ENCODE assay signal across 10 cellular contexts in genomic region chr16:47136101-47136820, GRCh38. TPM values are rescaled to one million over a fixed set of nuclear protein-coding genes. Genes with fewer than 3 reads are reported as not detected.
DNase-seq lines count a peak whose midpoint lies in the region; ATAC-seq, FAIRE-seq and TF ChIP-seq lines count a peak whose summit lies in the region.
"Had no signal": no experiment of that assay in that cellular context is flagged by ENCODE, and none has a peak within 500 bp of the region (broad histone marks: within the 10 kb centered on the region; RNA-seq: fewer than 3 reads in every experiment).

No MANE protein-coding gene starts in this region.

- peak overlapping the region; percentile 22 for H3K4me2 ChIP-seq in keratinocyte (ENCODE audit: control insufficient read depth, extremely low read depth, insufficient read depth, low read depth, low read length)

- H3K4me1 Mint-ChIP-seq in activated CD8-positive, alpha-beta T cell treated with anti-CD3 and anti-CD28 coated beads for 36 hours (ENCODE audit: low read depth): peaks cover 7% of the 10 kb centered on the region

- H3K4me3 ChIP-seq in keratinocyte (ENCODE audit: control insufficient read depth in 2 of 3, extremely low read depth in 1 of 3, insufficient read depth in 2 of 3, low read depth in 1 of 3, low read length in 3 of 3): no peak overlapping the region

- H2AFZ ChIP-seq in keratinocyte (ENCODE audit: control insufficient read depth, low read length): no peak overlapping the region

- ATAC-seq in activated CD8-positive, alpha-beta T cell treated with anti-CD3 and anti-CD28 coated beads for 36 hours: peak; percentile 86
- ATAC-seq in HG02588 (IDR thresholded peaks at IDR 0.05; ENCODE audit: unreplicated experiment): no peak

- peak; percentile 76 for DNase-seq in ELR (ENCODE audit: low read depth)
- peak; percentile 56 to 68 for DNase-seq in Kasumi-1 (lab: John Stamatoyannopoulos, UW)
- DNase-seq in activated CD8-positive, alpha-beta T cell treated with anti-CD3 and anti-CD28 coated beads for 36 hours: peak; percentile 41
- peak; percentile 55 for DNase-seq in keratinocyte (ENCODE audit: low read depth, low spot score)
- no peak for DNase-seq in NCI-H526 (lab: John Stamatoyannopoulos, UW)
- DNase-seq in NCI-H2227 treated with DMSO at 0.1 percent for 48 hours (lab: John Stamatoyannopoulos, UW): no peak
- DNase-seq: NCI-H82; stimulated activated CD4-positive, alpha-beta T cell treated with anti-CD3 and anti-CD28 coated beads, Interleukin-4, amount 100 ng/mL, for 1 hour had no signal

- intact Hi-C loops in activated CD8-positive, alpha-beta T cell treated with anti-CD3 and anti-CD28 coated beads for 36 hours (cut with micrococcal nuclease): no loop called here

- POLR2A ChIA-PET in activated CD8-positive, alpha-beta T cell treated with anti-CD3 and anti-CD28 coated beads for 36 hours (lab: Charles Lee): interaction anchor here (0.6 to 0.9 kb wide), 2 partner anchors 10 to 1027 kb away, joined by 3 read pairs; no protein-coding TSS in a partner anchor

- peaks cover 4% of the 10 kb centered on the region for H3K9me1 ChIP-seq in keratinocyte (ENCODE audit: control insufficient read depth, extremely low read depth, insufficient read depth, low read length)

- H3K36me3 ChIP-seq in keratinocyte (ENCODE audit: control insufficient read depth in 2 of 2, extremely low read depth in 1 of 2, insufficient read depth in 2 of 2, low read length in 2 of 2): peaks cover 0 to 5% of the 10 kb centered on the region in 2 experiments

- no peak for TF ChIP-seq CTCF in activated CD8-positive, alpha-beta T cell treated with anti-CD3 and anti-CD28 coated beads for 36 hours (IDR thresholded peaks at IDR 0.05)
- no peak for TF ChIP-seq CTCF in keratinocyte (optimal IDR thresholded peaks at IDR 0.05 in 1 of 3, IDR thresholded peaks at IDR 0.05 in 1 of 3, conservative IDR thresholded peaks at IDR 0.05 in 1 of 3; ENCODE audit: extremely low read depth in 1 of 3, insufficient read depth in 2 of 3, low read length in 3 of 3)

- H3K9me3 Mint-ChIP-seq in activated CD8-positive, alpha-beta T cell treated with anti-CD3 and anti-CD28 coated beads for 36 hours: no peaks in the 10 kb centered on the region

- peak; percentile 20 for FAIRE-seq in keratinocyte (lab: Jason Lieb, UNC)

- H3K36me3 Mint-ChIP-seq in activated CD8-positive, alpha-beta T cell treated with anti-CD3 and anti-CD28 coated beads for 36 hours (ENCODE audit: low read depth): no peaks in the 10 kb centered on the region

- no peaks in the 10 kb centered on the region for H4K20me1 ChIP-seq in keratinocyte (ENCODE audit: control insufficient read depth, extremely low read depth, insufficient read depth, low read length)

- dilution Hi-C loops in keratinocyte (cut with MboI; ENCODE audit: extremely low pct_ligation_motif_present, low sequenced_read_pairs): no loop called here

- H3K27ac Mint-ChIP-seq in activated CD8-positive, alpha-beta T cell treated with anti-CD3 and anti-CD28 coated beads for 36 hours: peak overlapping the region; percentile 67

- H3K27me3 Mint-ChIP-seq in activated CD8-positive, alpha-beta T cell treated with anti-CD3 and anti-CD28 coated beads for 36 hours: peaks cover 1% of the 10 kb centered on the region

- CTCF ChIA-PET in activated CD8-positive, alpha-beta T cell treated with anti-CD3 and anti-CD28 coated beads for 36 hours (lab: Charles Lee): interaction anchor here (1.0 to 2.0 kb wide), 2 partner anchors 98 to 1020 kb away, joined by 5 to 8 read pairs; no protein-coding TSS in a partner anchor

- no peaks in the 10 kb centered on the region for H3K27me3 ChIP-seq in keratinocyte (ENCODE audit: control insufficient read depth, extremely low read depth, insufficient read depth, low read length)

- peaks cover 82% of the 10 kb centered on the region for H3K79me2 ChIP-seq in keratinocyte (ENCODE audit: control insufficient read depth, insufficient read depth, low read length)

- H3K27ac ChIP-seq in keratinocyte (ENCODE audit: control insufficient read depth, insufficient read depth, low read length): peak overlapping the region; percentile 29
- H3K27ac ChIP-seq: VCaP had no signal

- H3K4me1 ChIP-seq in keratinocyte (ENCODE audit: control insufficient read depth, extremely low read depth, insufficient read depth, low read length): peaks cover 58% of the 10 kb centered on the region

- H3K9ac ChIP-seq in keratinocyte (ENCODE audit: control insufficient read depth, extremely low read depth, insufficient read depth, low read length): no peak overlapping the region

- H3K4me3 Mint-ChIP-seq in activated CD8-positive, alpha-beta T cell treated with anti-CD3 and anti-CD28 coated beads for 36 hours: no peak overlapping the region

- no peaks in the 10 kb centered on the region for H3K9me3 ChIP-seq in keratinocyte (ENCODE audit: control insufficient read depth, low read depth, low read length)

RNA-seq across cellular contexts. Expression of gene NETO2, which starts 7.5 kb away (rescaled TPM):
- total RNA-seq in activated CD8-positive, alpha-beta T cell treated with anti-CD3 and anti-CD28 coated beads for 36 hours: 1 to 10 TPM; 2.8 to 3.1 TPM
- 42.6 to 74.4 TPM (median 69.5 TPM) in 3 replicates for polyA plus RNA-seq in keratinocyte
- polyA plus RNA-seq in keratinocyte (2011; ENCODE audit: low read depth): 14.8 TPM
- 44.1 and 62.6 TPM in 2 replicates for polyA plus RNA-seq in keratinocyte (2011; cell fraction: cytosol; rRNA removed)
- 48.3 and 50.3 TPM in 2 replicates for polyA plus RNA-seq in keratinocyte (2011; cell fraction: nucleus; rRNA removed)
- 13.0 and 37.9 TPM in 2 replicates for polyA plus RNA-seq in keratinocyte (2012; ENCODE audit: low replicate concordance)
- 28.6 to 54.2 TPM (median 47.4 TPM) in 3 replicates for polyA minus RNA-seq in keratinocyte
- 33.2 TPM for polyA minus RNA-seq in keratinocyte (2011; cell fraction: cytosol; rRNA and poly(A)+ RNA removed)
- polyA minus RNA-seq in keratinocyte (2011; cell fraction: nucleus; rRNA and poly(A)+ RNA removed): 19.5 and 37.2 TPM in 2 replicates

Comparison
In these comparisons a context has a peak if more than half of its experiments do, and no peak if none do; other contexts are left out.
1. DNase-seq: peak in ELR (single experiment), Kasumi-1 (2 of 2), activated CD8-positive, alpha-beta T cell treated with anti-CD3 and anti-CD28 coated beads for 36 hours (single experiment) and keratinocyte (single experiment); none in NCI-H526 (0 of 2) and NCI-H2227 treated with DMSO at 0.1 percent for 48 hours (single experiment).